ENCODE assay signal across 9 cellular contexts in genomic region chr3:149507491-149508324, GRCh38. TPM values are rescaled to one million over a fixed set of nuclear protein-coding genes. Genes with fewer than 3 reads are reported as not detected.
A peak's percentile ranks its signal among the peaks of the same experiment; 100 is the strongest.
DNase-seq lines count a peak whose midpoint lies in the region; ATAC-seq and TF ChIP-seq lines count a peak whose summit lies in the region.
"Had no signal": no experiment of that assay in that cellular context is flagged by ENCODE, and none has a peak within 500 bp of the region (broad histone marks: within the 10 kb centered on the region; RNA-seq: fewer than 3 reads in every experiment).

No MANE protein-coding gene starts in this region.

- peak overlapping the region; percentile 4 for H3K4me3 Mint-ChIP-seq in stimulated activated effector memory CD8-positive, alpha-beta T cell treated with anti-CD3 and anti-CD28 coated beads, Interleukin-12 subunit alpha, Interleukin-12 subunit beta, amount 100 ng/mL, for 72 hours

- H3K4me3 ChIP-seq in fibroblast of villous mesenchyme (ENCODE audit: low read depth, low read length): no peak overlapping the region
- H3K4me3 ChIP-seq: body of pancreas had no signal

- H3K36me3 Mint-ChIP-seq in stimulated activated effector memory CD8-positive, alpha-beta T cell treated with anti-CD3 and anti-CD28 coated beads, Interleukin-12 subunit alpha, Interleukin-12 subunit beta, amount 100 ng/mL, for 72 hours: no peaks in the 10 kb centered on the region

- no peak for TF ChIP-seq CTCF in fibroblast of villous mesenchyme (IDR thresholded peaks at IDR 0.05; ENCODE audit: insufficient read depth, low read depth, low read length)

- no peak for TF ChIP-seq POLR2A in erythroblast (IDR thresholded peaks at IDR 0.05; ENCODE audit: low read length)

- H3K4me1 Mint-ChIP-seq in stimulated activated effector memory CD8-positive, alpha-beta T cell treated with anti-CD3 and anti-CD28 coated beads, Interleukin-12 subunit alpha, Interleukin-12 subunit beta, amount 100 ng/mL, for 72 hours: peaks cover 22% of the 10 kb centered on the region

- no peak overlapping the region for H3K27ac Mint-ChIP-seq in stimulated activated effector memory CD8-positive, alpha-beta T cell treated with anti-CD3 and anti-CD28 coated beads, Interleukin-12 subunit alpha, Interleukin-12 subunit beta, amount 100 ng/mL, for 72 hours

- DNase-seq in RPMI8226: peak; percentile 10
- peak; percentile 37 for DNase-seq in fibroblast of villous mesenchyme (ENCODE audit: low read depth)
- no peak for DNase-seq in stimulated activated effector memory CD8-positive, alpha-beta T cell treated with anti-CD3 and anti-CD28 coated beads, Interleukin-12 subunit alpha, Interleukin-12 subunit beta, amount 100 ng/mL, for 72 hours (ENCODE audit: low spot score in 2 of 2)
- no peak for DNase-seq in erythroblast (lab: John Stamatoyannopoulos, UW)
- no peak for DNase-seq in NCI-H774 (lab: John Stamatoyannopoulos, UW)

- no peaks in the 10 kb centered on the region for H3K9me3 Mint-ChIP-seq in stimulated activated effector memory CD8-positive, alpha-beta T cell treated with anti-CD3 and anti-CD28 coated beads, Interleukin-12 subunit alpha, Interleukin-12 subunit beta, amount 100 ng/mL, for 72 hours

- ATAC-seq in GM21381 (IDR thresholded peaks at IDR 0.05; ENCODE audit: unreplicated experiment) (peak; percentile 59), GM21515 (IDR thresholded peaks at IDR 0.05; ENCODE audit: unreplicated experiment) (no peak), GM19467 (IDR thresholded peaks at IDR 0.05; ENCODE audit: unreplicated experiment) (no peak)
- ATAC-seq in stimulated activated effector memory CD8-positive, alpha-beta T cell treated with anti-CD3 and anti-CD28 coated beads, Interleukin-12 subunit alpha, Interleukin-12 subunit beta, amount 100 ng/mL, for 72 hours: peak; percentile 85
- ATAC-seq: body of pancreas had no signal

RNA-seq across cellular contexts. Expression of gene TM4SF4, which starts 33.2 kb away (rescaled TPM):
- under 0.01 TPM in 1 of 2 replicates, not detected in the other for total RNA-seq in fibroblast of villous mesenchyme

Comparison
In these comparisons a context has a peak if more than half of its experiments do, and no peak if none do; other contexts are left out.
1. ATAC-seq: peak in GM21381 (single experiment) and stimulated activated effector memory CD8-positive, alpha-beta T cell treated with anti-CD3 and anti-CD28 coated beads, Interleukin-12 subunit alpha, Interleukin-12 subunit beta, amount 100 ng/mL, for 72 hours (single experiment); none in GM21515 (single experiment) and GM19467 (single experiment).
2. DNase-seq: peak in RPMI8226 (single experiment) and fibroblast of villous mesenchyme (single experiment); none in stimulated activated effector memory CD8-positive, alpha-beta T cell treated with anti-CD3 and anti-CD28 coated beads, Interleukin-12 subunit alpha, Interleukin-12 subunit beta, amount 100 ng/mL, for 72 hours (0 of 2), erythroblast (0 of 2) and NCI-H774 (single experiment).